In the genomic region with DNA sequence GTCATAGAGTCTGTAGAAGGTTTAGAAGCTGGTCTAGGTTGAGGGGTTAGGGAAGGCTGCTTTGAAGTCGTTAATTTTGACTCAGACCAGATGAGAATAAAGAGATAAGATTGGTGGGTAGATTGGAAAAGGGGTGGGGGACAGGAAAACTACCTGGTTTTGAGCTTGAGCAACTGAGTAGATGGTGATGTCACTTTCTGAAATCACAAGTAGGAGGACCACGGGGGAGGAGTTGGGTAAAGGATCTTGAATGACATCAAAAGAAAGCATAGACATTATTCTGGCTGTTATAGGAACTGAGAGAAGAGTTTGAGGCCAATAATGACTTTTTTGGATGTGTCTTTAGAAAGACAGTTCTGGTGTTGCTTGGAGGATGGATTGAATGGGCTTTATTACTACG, we compare ENCODE assay signal across 10 cellular contexts. TPM values are rescaled to one million over a fixed set of nuclear protein-coding genes. Genes with fewer than 3 reads are reported as not detected.
"Had no signal": no experiment of that assay in that cellular context is flagged by ENCODE, and none has a peak within 500 bp of the region (broad histone marks: within the 10 kb centered on the region; RNA-seq: fewer than 3 reads in every experiment).

No MANE protein-coding gene starts in this region.

- ATAC-seq: HCT116 had no signal

- H3K4me1 ChIP-seq: HAP-1 had no signal

- H3K4me3 ChIP-seq: GM23248, HAP-1 had no signal

- DNase-seq: GM23248, GOT3, H7, IMR-90, KBM-7 had no signal

- H2AFZ ChIP-seq: GM23248 had no signal

- H3K36me3 ChIP-seq: HAP-1 had no signal

- H3K9ac ChIP-seq: GM23248 had no signal

- H3K9me3 ChIP-seq: HAP-1 had no signal

- H3K27ac ChIP-seq: GM23248, HL-60 had no signal

RNA-seq across cellular contexts. Expression of gene COL9A1, which starts 4.1 kb away (rescaled TPM):
- total RNA-seq: GM23248, H4, HT1080, IMR-90 had no signal
- polyA plus RNA-seq: GM23248, IMR-90 had no signal
